Comparison of ENCODE assay signal across 8 cellular contexts in the genomic region with DNA sequence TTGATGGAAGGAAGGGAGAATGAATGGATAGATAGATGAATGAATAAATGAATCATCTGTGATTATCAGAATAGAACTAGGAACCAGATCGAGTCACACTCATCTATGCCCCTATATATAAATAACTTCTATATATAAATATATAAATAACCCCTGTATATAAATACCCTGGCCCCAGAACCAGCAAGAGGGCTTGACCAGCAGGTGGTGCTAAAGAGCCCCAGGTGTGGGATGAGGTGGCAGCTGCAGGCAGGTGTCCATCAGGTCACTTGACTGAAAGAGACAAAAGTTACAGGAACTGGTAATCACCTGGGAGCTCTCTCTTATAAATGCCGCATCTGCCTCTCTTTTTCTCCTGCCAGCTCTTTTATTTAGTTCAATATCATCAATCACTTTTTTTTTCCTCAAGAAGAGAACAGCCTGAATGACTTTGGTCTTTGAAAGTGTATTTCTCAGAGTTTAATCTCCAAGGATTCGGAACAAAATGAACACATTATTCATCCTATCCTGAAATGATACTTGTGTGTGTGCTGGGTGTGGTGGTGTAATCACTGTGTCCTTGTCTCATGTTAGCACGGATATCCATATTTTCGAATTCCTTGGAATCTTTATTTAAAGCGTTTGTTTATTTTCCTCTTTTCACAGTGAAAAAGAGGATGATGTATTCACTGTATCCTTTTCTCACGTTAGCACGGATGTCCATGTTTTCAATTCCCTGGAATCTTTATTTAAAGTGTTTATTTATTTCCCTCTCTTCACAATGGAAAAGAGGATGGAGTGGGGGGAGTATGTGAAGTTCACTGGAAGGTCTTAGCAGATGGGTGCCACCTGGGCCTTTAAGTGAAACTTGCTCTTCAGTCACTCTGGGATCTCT. TPM values are rescaled to one million over a fixed set of nuclear protein-coding genes. Genes with fewer than 3 reads are reported as not detected.
DNase-seq lines count a peak whose midpoint lies in the region; ATAC-seq and TF ChIP-seq lines count a peak whose summit lies in the region.

No MANE protein-coding gene starts in this region.

- H3K27ac Mint-ChIP-seq in MCF 10A (ENCODE audit: low read depth, unreplicated experiment) = peak overlapping the region; percentile 49

- H3K4me1 Mint-ChIP-seq in MCF 10A (ENCODE audit: insufficient read depth, unreplicated experiment) = peaks cover 26% of the 10 kb centered on the region

- H3K27me3 Mint-ChIP-seq in MCF 10A (ENCODE audit: insufficient read depth, unreplicated experiment) = no peaks in the 10 kb centered on the region

- BruUV-seq in MCF 10A (replicated peaks; lab: Mats Ljungman, UMichigan) = no TSS peak

- no peaks in the 10 kb centered on the region for H3K9me3 Mint-ChIP-seq in MCF 10A (ENCODE audit: unreplicated experiment)

- no peak overlapping the region for H3K4me3 Mint-ChIP-seq in MCF 10A (ENCODE audit: unreplicated experiment)

- CTCF ChIA-PET in MCF 10A (lab: Yijun Ruan, JAX) = interaction anchor here (0.7 to 3.9 kb wide), 25 partner anchors 8 to 244 kb away, joined by 3 to 80 read pairs (median 5); no protein-coding TSS in a partner anchor

- intact Hi-C loops in MCF 10A (cut with micrococcal nuclease) = loop anchor here (1.0 to 5.0 kb wide), 2 partner anchors 35 to 98 kb away; a partner anchor contains a TSS

- peak; percentile 95 for TF ChIP-seq CTCF in MCF 10A (IDR thresholded peaks at IDR 0.05; ENCODE audit: unreplicated experiment)

- DNase-seq in NCI-H82 (lab: John Stamatoyannopoulos, UW) = peak; percentile 72
- DNase-seq in NCI-H82 treated with DMSO at 0.1 percent for 48 hours (lab: John Stamatoyannopoulos, UW; ENCODE audit: unreplicated experiment) = no peak
- peak; percentile 26 for DNase-seq in NCI-H1092 treated with DMSO at 0.1 percent for 48 hours (lab: John Stamatoyannopoulos, UW)
- peak; percentile 32 for DNase-seq in UCSD-AML1 (lab: John Stamatoyannopoulos, UW; ENCODE audit: unreplicated experiment)
- DNase-seq in MCF 10A (ENCODE audit: unreplicated experiment) = peak; percentile 82
- DNase-seq in kidney tubule cell (ENCODE audit: low spot score) = peak; percentile 78
- peak; percentile 53 to 71 (median 57) for DNase-seq in stimulated activated CD4-positive, alpha-beta T cell treated with anti-CD3 and anti-CD28 coated beads, TNF-alpha, amount 100 ng/mL, for 4 hours (ENCODE audit: low read depth in 3 of 3)

- POLR2A ChIA-PET in MCF 10A (lab: Yijun Ruan, JAX) = interaction anchor here (0.7 to 5.5 kb wide), 9 partner anchors 9 to 100 kb away, joined by 3 to 35 read pairs (median 13); a partner anchor contains a TSS

- peaks cover 13% of the 10 kb centered on the region for H3K36me3 Mint-ChIP-seq in MCF 10A (ENCODE audit: insufficient read depth, unreplicated experiment)

- ATAC-seq in GM18861 (IDR thresholded peaks at IDR 0.05; ENCODE audit: unreplicated experiment) = no peak

RNA-seq across cellular contexts. Expression of a gene that starts 35.4 kb away (rescaled TPM):
- 52.3 and 54.0 TPM in 2 replicates for total RNA-seq in MCF 10A (2022)
